In genomic region chr4:4888695-4889094, GRCh38 we compare ENCODE assay signal across 18 cellular contexts. TPM values are rescaled to one million over a fixed set of nuclear protein-coding genes. Genes with fewer than 3 reads are reported as not detected.
DNase-seq lines count a peak whose midpoint lies in the region; ATAC-seq, FAIRE-seq and TF ChIP-seq lines count a peak whose summit lies in the region.
"Had no signal": no experiment of that assay in that cellular context is flagged by ENCODE, and none has a peak within 500 bp of the region (broad histone marks: within the 10 kb centered on the region; RNA-seq: fewer than 3 reads in every experiment).

No MANE protein-coding gene starts in this region.

- H3K79me2 ChIP-seq in mammary epithelial cell (ENCODE audit: insufficient read depth, low read length), result no peaks in the 10 kb centered on the region
- no peaks in the 10 kb centered on the region for H3K79me2 ChIP-seq in K562 (ENCODE audit: control insufficient read depth, insufficient read depth, low read length)

- POLR2A ChIA-PET in MCF 10A (lab: Yijun Ruan, JAX) (no interaction called here), K562 (lab: Yijun Ruan, JAX) (interaction anchor here (1.1 kb wide), 1 partner anchor 389 kb away, joined by 3 read pairs; no protein-coding TSS in a partner anchor)

- no peak for TF ChIP-seq EP300 in K562 (IDR thresholded peaks at IDR 0.05; ENCODE audit: low read length)

- H3K4me3 Mint-ChIP-seq in MCF 10A (ENCODE audit: unreplicated experiment), result no peak overlapping the region
- H3K4me3 Mint-ChIP-seq: CD8-positive, alpha-beta memory T cell had no signal

- ATAC-seq in K562, result peak; percentile 57
- ATAC-seq: GM12878 had no signal

- H3K27me3 ChIP-seq in mammary epithelial cell (ENCODE audit: insufficient read depth, low read length), result no peaks in the 10 kb centered on the region
- H3K27me3 ChIP-seq in K562 (ENCODE audit: control insufficient read depth in 2 of 2, insufficient read depth in 2 of 2, low read length in 2 of 2), result peaks cover 7 to 25% of the 10 kb centered on the region in 2 experiments; a peak in 4 of 5 replicates

- H3K4me1 ChIP-seq in mammary epithelial cell (ENCODE audit: insufficient read depth, low read length) (no peaks in the 10 kb centered on the region), K562 (replicated peaks in 1 of 2; ENCODE audit: control insufficient read depth in 2 of 2, insufficient read depth in 2 of 2, low read length in 2 of 2) (no peaks in the 10 kb centered on the region)

- in situ Hi-C loops in mammary epithelial cell (cut with MboI; ENCODE audit: low sequenced_read_pairs in 2 of 2) (loop anchor here in 1 of 2 donors (10.0 kb wide), 1 partner anchor 404 kb away; no protein-coding TSS in a partner anchor), K562 (cut with MboI) (loop anchor here (10.0 kb wide), 1 partner anchor 394 kb away; no protein-coding TSS in a partner anchor)

- H3K36me3 ChIP-seq in mammary epithelial cell (ENCODE audit: insufficient read depth, low read length) (no peaks in the 10 kb centered on the region), K562 (ENCODE audit: control insufficient read depth, insufficient read depth, low read length) (no peaks in the 10 kb centered on the region)

- H3K4me3 ChIP-seq in mammary epithelial cell (replicated peaks in 1 of 3; ENCODE audit: insufficient read depth in 1 of 3, low read depth in 2 of 3, low read length in 3 of 3) (no peak overlapping the region), LNCaP clone FGC (ENCODE audit: low read depth, low read length) (no peak overlapping the region), K562 (no peak overlapping the region)
- H3K4me3 ChIP-seq: GM12878, PC-9 had no signal

- FAIRE-seq in K562 (lab: Jason Lieb, UNC), result no peak
- FAIRE-seq: GM12878 had no signal

- no peak for TF ChIP-seq RAD21 in K562 (CRISPR knock-in tag; conservative IDR thresholded peaks at IDR 0.05 in 1 of 2, IDR thresholded peaks at IDR 0.05 in 1 of 2)

- TF ChIP-seq CTCF in MCF 10A (IDR thresholded peaks at IDR 0.05; ENCODE audit: unreplicated experiment) (peak; percentile 7), mammary epithelial cell (conservative IDR thresholded peaks at IDR 0.05 in 1 of 2, IDR thresholded peaks at IDR 0.05 in 1 of 2; ENCODE audit: extremely low read depth in 1 of 2, insufficient read depth in 1 of 2, low read depth in 1 of 2, low read length in 2 of 2) (no peak), LNCaP clone FGC (IDR thresholded peaks at IDR 0.05; ENCODE audit: control insufficient read depth, extremely low read depth, insufficient read depth) (peak; percentile 38), K562 (IDR thresholded peaks at IDR 0.05 in 2 of 3, conservative IDR thresholded peaks at IDR 0.05 in 1 of 3; ENCODE audit: insufficient read depth in 2 of 3, low read depth in 1 of 3, low read length in 3 of 3) (peak; percentile 22 to 26 (median 24); a peak in 3 of 6 replicates)

- H3K4me2 ChIP-seq in mammary epithelial cell (ENCODE audit: insufficient read depth, low read depth, low read length), result no peak overlapping the region
- H3K4me2 ChIP-seq in K562 (ENCODE audit: insufficient read depth, low read length), result no peak overlapping the region
- H3K4me2 ChIP-seq: KMS-11, PC-9 had no signal

- no peaks in the 10 kb centered on the region for H3K9me3 ChIP-seq in mammary epithelial cell (replicated peaks; ENCODE audit: insufficient read depth, low read length)
- no peaks in the 10 kb centered on the region for H3K9me3 ChIP-seq in K562 (replicated peaks; ENCODE audit: control insufficient read depth, insufficient read depth, low read depth, low read length)

- intact Hi-C loops in MCF 10A (cut with micrococcal nuclease) (no loop called here), mammary epithelial cell (cut with micrococcal nuclease) (no loop called here), K562 (cut with micrococcal nuclease) (no loop called here)

- dilution Hi-C loops in mammary epithelial cell (cut with HindIII; ENCODE audit: low sequenced_read_pairs), result no loop called here

- H3K27ac ChIP-seq in mammary epithelial cell (ENCODE audit: insufficient read depth, low read depth, low read length) (no peak overlapping the region), K562 (ENCODE audit: extremely low read depth, low read depth, low read length) (no peak overlapping the region), substantia nigra (ENCODE audit: low read depth, low read length, poor library complexity, severe bottlenecking) (no peak overlapping the region)
- H3K27ac ChIP-seq: 22Rv1, HL-60, KMS-11, PC-9 had no signal

- BruUV-seq in MCF 10A (replicated peaks; lab: Mats Ljungman, UMichigan) (no TSS peak), mammary epithelial cell (replicated peaks; lab: Mats Ljungman, UMichigan) (no TSS peak), K562 (replicated peaks; lab: Mats Ljungman, UMichigan) (no TSS peak)

- H4K20me1 ChIP-seq in mammary epithelial cell (ENCODE audit: insufficient read depth, low read length) (no peaks in the 10 kb centered on the region), K562 (replicated peaks; ENCODE audit: control insufficient read depth, insufficient read depth, low read length) (0 out of 2 replicates have a peak, but pooled peaks cover 3% of the 10 kb centered on the region)

- no peaks in the 10 kb centered on the region for H3K4me1 Mint-ChIP-seq in MCF 10A (ENCODE audit: insufficient read depth, unreplicated experiment)
- H3K4me1 Mint-ChIP-seq: CD8-positive, alpha-beta memory T cell had no signal

- CTCF ChIA-PET in MCF 10A (lab: Yijun Ruan, JAX), result interaction anchor here (0.6 to 0.7 kb wide), 2 partner anchors 9 to 424 kb away, joined by 3 read pairs; no protein-coding TSS in a partner anchor
- CTCF ChIA-PET in mammary epithelial cell (lab: Charles Lee; ENCODE audit: low non-redundant PET), result no interaction called here
- CTCF ChIA-PET in K562 (lab: Yijun Ruan, JAX; ENCODE audit: low intra/inter-chr PET ratio), result interaction anchor here (0.8 kb wide), 1 partner anchor 490 kb away, joined by 3 read pairs; no protein-coding TSS in a partner anchor

- 58% methylated on average over 5 of the region's 5 CpGs for WGBS in mammary epithelial cell (ENCODE audit: low coverage, missing lambda C conversion rate)
- 0% methylated on average over 5 of the region's 5 CpGs for WGBS in K562 (ENCODE audit: insufficient coverage, low coverage, missing lambda C conversion rate)

- H2AFZ ChIP-seq in mammary epithelial cell (ENCODE audit: low read depth, low read length) (no peak overlapping the region), K562 (ENCODE audit: low read depth, low read length) (no peak overlapping the region)
- H2AFZ ChIP-seq: PC-9 had no signal

- no peak overlapping the region for H3K27ac Mint-ChIP-seq in MCF 10A (ENCODE audit: low read depth, unreplicated experiment)
- H3K27ac Mint-ChIP-seq: CD8-positive, alpha-beta memory T cell had no signal

- H3K9me1 ChIP-seq in K562 (ENCODE audit: control insufficient read depth, insufficient read depth, low read length), result no peaks in the 10 kb centered on the region

- H3K27me3 Mint-ChIP-seq in MCF 10A (ENCODE audit: insufficient read depth, unreplicated experiment), result peaks cover 26% of the 10 kb centered on the region

- no peaks in the 10 kb centered on the region for H3K36me3 Mint-ChIP-seq in MCF 10A (ENCODE audit: insufficient read depth, unreplicated experiment)
- H3K36me3 Mint-ChIP-seq: CD8-positive, alpha-beta memory T cell had no signal

- peak; percentile 18 for DNase-seq in MCF 10A (ENCODE audit: unreplicated experiment)
- DNase-seq in mammary epithelial cell, result no peak
- DNase-seq in LNCaP clone FGC (ENCODE audit: low read depth), result no peak
- DNase-seq in K562 (ENCODE audit: extremely low read depth in 1 of 4, low spot score in 3 of 4), result peak in 1 of 4 experiments; percentile 17
- no peak for DNase-seq in hepatic stellate cell (ENCODE audit: low spot score)
- DNase-seq in amygdala (lab: John Stamatoyannopoulos, UW), result no peak
- no peak for DNase-seq in activated CD8-positive, alpha-beta memory T cell treated with anti-CD3 and anti-CD28 coated beads for 24 hours
- DNase-seq in substantia nigra (lab: John Stamatoyannopoulos, UW), result no peak
- DNase-seq: CD8-positive, alpha-beta memory T cell; NCI-H1417; NCI-H2029 treated with DMSO at 0.1 percent for 48 hours; NCI-H524; PC-9; T-helper 1 cell had no signal

- no peaks in the 10 kb centered on the region for H3K9me3 Mint-ChIP-seq in MCF 10A (ENCODE audit: unreplicated experiment)

- TF ChIP-seq POLR2A in K562 (conservative IDR thresholded peaks at IDR 0.05), result no peak

- no peak overlapping the region for H3K9ac ChIP-seq in mammary epithelial cell (ENCODE audit: insufficient read depth, low read length)
- no peak overlapping the region for H3K9ac ChIP-seq in K562 (ENCODE audit: insufficient read depth in 1 of 2, low read depth in 2 of 2, low read length in 2 of 2)
- H3K9ac ChIP-seq: KMS-11 had no signal

RNA-seq across cellular contexts. Expression of gene MSX1, which starts 29.2 kb away (rescaled TPM):
- total RNA-seq in MCF 10A (2022) (3.6 and 3.9 TPM in 2 replicates), mammary epithelial cell (1 to 10 TPM in 1 of 2 donors, under 1 TPM in 1; 0.67 to 2.6 TPM), K562 (2014; rRNA removed) (4.9 and 6.5 TPM in 2 replicates), K562 (2014; rRNA removed; fragmentation: Illumina TruSeq; extraction: Trizol) (1.3 and 1.6 TPM in 2 replicates), K562 (2015; rRNA removed; fragmentation: Illumina TruSeq; extraction: Trizol) (1.6 and 2.3 TPM in 2 replicates), K562 (2021) (6.1 and 6.3 TPM in 2 replicates)
- polyA plus RNA-seq in mammary epithelial cell (0.17 TPM), K562 (2011; rRNA removed) (2.7 and 4.0 TPM in 2 replicates), K562 (2014; fragmentation: Illumina TruSeq; extraction: Trizol) (1.3 and 1.9 TPM in 2 replicates), K562 (2014; fragmentation: Nextera tagmentation; extraction: Ambion mirVana) (1 to 10 TPM; 1.4 to 1.8 TPM), K562 (2014; rRNA removed) (6.0 and 8.3 TPM in 2 replicates)
- polyA minus RNA-seq in mammary epithelial cell, result not detected
- total RNA-seq in K562 (2011; cell fraction: chromatin; rRNA removed; ENCODE audit: low replicate concordance), result 0.56 and 1.8 TPM in 2 replicates
- 1.8 and 2.5 TPM in 2 replicates for total RNA-seq in K562 (2011; cell fraction: nucleolus; rRNA removed)
- total RNA-seq in K562 (2011; cell fraction: nucleoplasm; rRNA removed), result 1.0 and 1.3 TPM in 2 replicates
- 2.9 and 12.3 TPM in 2 replicates for polyA plus RNA-seq in K562 (2011; cell fraction: cytosol; rRNA removed)
- 4.8 and 6.3 TPM in 2 replicates for polyA plus RNA-seq in K562 (2011; cell fraction: nucleus; rRNA removed)
- polyA plus RNA-seq in K562 (2012), result 2.0 and 7.0 TPM in 2 replicates
- polyA minus RNA-seq in K562 (2011; rRNA and poly(A)+ RNA removed), result 0.21 and 0.30 TPM in 2 replicates
- 0.73 and 2.4 TPM in 2 replicates for polyA minus RNA-seq in K562 (2011; cell fraction: cytosol; rRNA and poly(A)+ RNA removed)
- polyA minus RNA-seq in K562 (2011; cell fraction: nucleus; rRNA and poly(A)+ RNA removed), result 1.8 and 2.2 TPM in 2 replicates
- total RNA-seq: PC-9 had no signal
- polyA plus RNA-seq: CD8-positive, alpha-beta memory T cell had no signal

Comparison
In these comparisons a context has a peak if more than half of its experiments do, and no peak if none do; other contexts are left out.
1. CTCF ChIP-seq: peak in MCF 10A (single experiment), LNCaP clone FGC (single experiment) and K562 (3 of 3); none in mammary epithelial cell (0 of 2).